In genomic region chr2:1922402-1923025, GRCh38 we compare ENCODE assay signal across 25 cellular contexts.
DNase-seq lines count a peak whose midpoint lies in the region; ATAC-seq, FAIRE-seq and TF ChIP-seq lines count a peak whose summit lies in the region.
"Had no signal": no experiment of that assay in that cellular context is flagged by ENCODE, and none has a peak within 500 bp of the region (broad histone marks: within the 10 kb centered on the region; RNA-seq: fewer than 3 reads in every experiment).

No MANE protein-coding gene starts in this region.

- TF ChIP-seq EP300 in HepG2 (IDR thresholded peaks at IDR 0.05; ENCODE audit: low read depth in 2 of 2, low read length in 2 of 2) (no peak), HepG2 (CRISPR knock-in tag; IDR thresholded peaks at IDR 0.05; ENCODE audit: borderline replicate concordance) (no peak)

- no peak overlapping the region for H3K4ac ChIP-seq in neuronal stem cell (ENCODE audit: low read length)

- H3K27me3 ChIP-seq in HepG2 (ENCODE audit: control insufficient read depth in 1 of 2, insufficient read depth in 2 of 2, low read length in 2 of 2) = peaks cover 3 to 43% of the 10 kb centered on the region in 2 experiments; a peak in 3 of 5 replicates
- H3K27me3 ChIP-seq in right lobe of liver = no peaks in the 10 kb centered on the region
- H3K27me3 ChIP-seq in endodermal cell (ENCODE audit: control insufficient read depth, insufficient read depth, low read length, poor library complexity, severe bottlenecking) = no peaks in the 10 kb centered on the region
- H3K27me3 ChIP-seq in neuronal stem cell (ENCODE audit: control insufficient read depth in 3 of 3, insufficient read depth in 3 of 3, low read depth in 1 of 3, low read length in 3 of 3) = no peaks in the 10 kb centered on the region
- H3K27me3 ChIP-seq in heart right ventricle = no peaks in the 10 kb centered on the region
- H3K27me3 ChIP-seq: BE2C; BLaER1 treated with 17β-estradiol and CSF1 and Interleukin-3, amounts not matched to agents 10 nM and 100 nM had no signal

- H3K9ac ChIP-seq in HepG2 (ENCODE audit: insufficient read depth, low read depth, low read length) (no peak overlapping the region), endodermal cell (ENCODE audit: extremely low read depth, low read length, poor library complexity, severe bottlenecking) (no peak overlapping the region), neuronal stem cell (ENCODE audit: low read depth, low read length, poor library complexity) (no peak overlapping the region)
- H3K9ac ChIP-seq: BLaER1 treated with 17β-estradiol and CSF1 and Interleukin-3, amounts not matched to agents 10 nM and 100 nM had no signal

- H3K14ac ChIP-seq in neuronal stem cell (ENCODE audit: low read length) = no peak overlapping the region

- H3K27ac Mint-ChIP-seq in endodermal cell = no peak overlapping the region
- H3K27ac Mint-ChIP-seq: CD4-positive, alpha-beta T cell; CD8-positive, alpha-beta memory T cell; HFFc6 had no signal

- H3K36me3 ChIP-seq in HepG2 (replicated peaks in 1 of 2; ENCODE audit: control insufficient read depth in 1 of 2, insufficient read depth in 2 of 2, low read length in 2 of 2) (no peaks in the 10 kb centered on the region), right lobe of liver (no peaks in the 10 kb centered on the region), endodermal cell (ENCODE audit: control insufficient read depth, insufficient read depth, low read length) (no peaks in the 10 kb centered on the region), neuronal stem cell (replicated peaks in 1 of 2; ENCODE audit: control insufficient read depth in 2 of 2, insufficient read depth in 2 of 2, low read length in 2 of 2) (no peaks in the 10 kb centered on the region), heart right ventricle (no peaks in the 10 kb centered on the region)
- H3K36me3 ChIP-seq: BE2C; BLaER1 treated with 17β-estradiol and CSF1 and Interleukin-3, amounts not matched to agents 10 nM and 100 nM; HAP-1 had no signal

- H3K4me1 ChIP-seq in HepG2 (ENCODE audit: insufficient read depth, low read length) (no peaks in the 10 kb centered on the region), right lobe of liver (no peaks in the 10 kb centered on the region), endodermal cell (ENCODE audit: control insufficient read depth, insufficient read depth, low read length) (no peaks in the 10 kb centered on the region), neuronal stem cell (ENCODE audit: control insufficient read depth in 2 of 2, insufficient read depth in 1 of 2, low read depth in 1 of 2, low read length in 2 of 2) (peaks cover 0 to 5% of the 10 kb centered on the region in 2 donors), heart right ventricle (no peaks in the 10 kb centered on the region)
- H3K4me1 ChIP-seq: A549; BE2C; BLaER1 treated with 17β-estradiol and CSF1 and Interleukin-3, amounts not matched to agents 10 nM and 100 nM; HAP-1 had no signal

- no peaks in the 10 kb centered on the region for H3K79me2 ChIP-seq in HepG2 (ENCODE audit: insufficient read depth, low read length)

- H3K9me3 ChIP-seq in HepG2 (ENCODE audit: low read length) = no peaks in the 10 kb centered on the region
- H3K9me3 ChIP-seq in right lobe of liver = no peaks in the 10 kb centered on the region
- H3K9me3 ChIP-seq in endodermal cell (ENCODE audit: control insufficient read depth, low read length) = no peaks in the 10 kb centered on the region
- H3K9me3 ChIP-seq in neuronal stem cell (replicated peaks in 1 of 2; ENCODE audit: control insufficient read depth in 2 of 2, insufficient read depth in 1 of 2, low read depth in 1 of 2, low read length in 2 of 2) = no peaks in the 10 kb centered on the region
- no peaks in the 10 kb centered on the region for H3K9me3 ChIP-seq in heart right ventricle
- H3K9me3 ChIP-seq: A549, BE2C, HAP-1 had no signal

- H3K36me3 Mint-ChIP-seq in endodermal cell (ENCODE audit: low read depth) = no peaks in the 10 kb centered on the region
- H3K36me3 Mint-ChIP-seq: CD14-positive monocyte; CD8-positive, alpha-beta memory T cell had no signal

- peak overlapping the region; percentile 25 for H3K23ac ChIP-seq in neuronal stem cell (ENCODE audit: low read depth, low read length, poor library complexity)

- H2BK5ac ChIP-seq in neuronal stem cell (ENCODE audit: low read length) = no peak overlapping the region

- CTCF ChIA-PET in HepG2 (lab: Yijun Ruan, JAX; ENCODE audit: low intra/inter-chr PET ratio, low total read pairs) = no interaction called here

- no peak overlapping the region for H3K4me3 Mint-ChIP-seq in endodermal cell
- H3K4me3 Mint-ChIP-seq: CD14-positive monocyte; CD4-positive, alpha-beta T cell; CD8-positive, alpha-beta memory T cell; HFFc6 had no signal

- in situ Hi-C loops in HepG2 (cut with HindIII; ENCODE audit: extremely low pct_ligation_motif_present, low pct_unique_long_range_greater_than_20kb) (no loop called here), GM13976 (cut with MboI; ENCODE audit: low sequenced_read_pairs, unreplicated experiment) (no loop called here)

- peaks cover 17% of the 10 kb centered on the region for H3K4me1 Mint-ChIP-seq in endodermal cell
- H3K4me1 Mint-ChIP-seq: CD14-positive monocyte; CD8-positive, alpha-beta memory T cell had no signal

- no peak for TF ChIP-seq POLR2A in HepG2 (IDR thresholded peaks at IDR 0.05; ENCODE audit: insufficient read depth in 1 of 2, low read depth in 2 of 2, low read length in 2 of 2)
- TF ChIP-seq POLR2A in right lobe of liver (IDR thresholded peaks at IDR 0.05) = no peak

- no peaks in the 10 kb centered on the region for H3K27me3 Mint-ChIP-seq in endodermal cell (ENCODE audit: insufficient read depth)
- H3K27me3 Mint-ChIP-seq: CD4-positive, alpha-beta T cell had no signal

- TF ChIP-seq CTCF in HepG2 (CRISPR knock-in tag; IDR thresholded peaks at IDR 0.05) (no peak), right lobe of liver (IDR thresholded peaks at IDR 0.05) (no peak), endodermal cell (conservative IDR thresholded peaks at IDR 0.05) (no peak), GM13976 (IDR thresholded peaks at IDR 0.05; ENCODE audit: borderline replicate concordance, control extremely low read depth, extremely low read depth, insufficient read depth, missing control alignments) (no peak), heart right ventricle (IDR thresholded peaks at IDR 0.05) (no peak)

- ATAC-seq in HepG2 (no peak), right lobe of liver (no peak), heart right ventricle (no peak)
- ATAC-seq: A549 had no signal

- POLR2A ChIA-PET in HepG2 (lab: Yijun Ruan, JAX) = no interaction called here

- H3K27ac ChIP-seq in HepG2 (ENCODE audit: extremely low read length, insufficient read depth, low read length) (no peak overlapping the region), right lobe of liver (no peak overlapping the region), endodermal cell (ENCODE audit: low read depth, low read length) (no peak overlapping the region), neuronal stem cell (replicated peaks; ENCODE audit: low read length) (no peak overlapping the region), heart right ventricle (no peak overlapping the region)
- H3K27ac ChIP-seq: A549; BLaER1 treated with 17β-estradiol and CSF1 and Interleukin-3, amounts not matched to agents 10 nM and 100 nM had no signal

- H2BK120ac ChIP-seq in neuronal stem cell (ENCODE audit: low read depth, low read length) = no peak overlapping the region

- no peak for DNase-seq in HepG2 (ENCODE audit: low spot score)
- DNase-seq in right lobe of liver = no peak
- peak; percentile 23 for DNase-seq in endodermal cell
- DNase-seq in neuronal stem cell (ENCODE audit: low spot score) = no peak
- DNase-seq in GM13976 (ENCODE audit: low spot score) = no peak
- DNase-seq in T1000 (lab: John Stamatoyannopoulos, UW) = no peak
- no peak for DNase-seq in heart right ventricle
- DNase-seq: 8988T; ACHN; AML-193; BE2C; CD4-positive, alpha-beta T cell; CD8-positive, alpha-beta memory T cell; DMS 273 treated with DMSO at 0.1 percent for 48 hours; DMS53; DMS79 treated with DMSO at 0.1 percent for 48 hours; GF-D8; GOT3; HFFc6 had no signal

- H3K9me3 Mint-ChIP-seq in endodermal cell = no peaks in the 10 kb centered on the region
- H3K9me3 Mint-ChIP-seq: CD4-positive, alpha-beta T cell; CD8-positive, alpha-beta memory T cell had no signal

- WGBS in HepG2 (ENCODE audit: low lambda C conversion rate) = 49% methylated on average over 24 of the region's 25 CpGs
- WGBS in right lobe of liver (ENCODE audit: insufficient coverage, low coverage, low lambda C conversion rate, missing lambda C conversion rate) = 85% methylated on average over 23 of the region's 25 CpGs
- 88 to 98% methylated on average over 23 to 25 of the region's 25 CpGs for WGBS in endodermal cell (ENCODE audit: insufficient coverage in 1 of 2, insufficient read length in 1 of 2), 2 experiments
- WGBS in neuronal stem cell (ENCODE audit: extremely low coverage in 2 of 2, insufficient read length in 2 of 2, insufficient replicate concordance in 1 of 2), 2 donors = no CpG with 5 or more reads among the region's 25 CpGs
- WGBS in heart right ventricle, 2 donors = 87 to 92% methylated on average over 25 of the region's 25 CpGs

- H3K4me2 ChIP-seq in HepG2 (ENCODE audit: low read depth, low read length) = no peak overlapping the region
- H3K4me2 ChIP-seq in neuronal stem cell (ENCODE audit: insufficient read depth, low read length, poor library complexity, severe bottlenecking) = no peak overlapping the region
- H3K4me2 ChIP-seq: A549; BLaER1 treated with 17β-estradiol and CSF1 and Interleukin-3, amounts not matched to agents 10 nM and 100 nM had no signal

- H3K4me3 ChIP-seq in HepG2 (replicated peaks in 1 of 3; ENCODE audit: insufficient read depth in 1 of 3, low read depth in 2 of 3, low read length in 3 of 3) (no peak overlapping the region), right lobe of liver (no peak overlapping the region), endodermal cell (ENCODE audit: low read length) (no peak overlapping the region), neuronal stem cell (ENCODE audit: low read length in 2 of 2) (no peak overlapping the region), heart right ventricle (no peak overlapping the region)
- H3K4me3 ChIP-seq: A549; BLaER1 treated with 17β-estradiol and CSF1 and Interleukin-3, amounts not matched to agents 10 nM and 100 nM; HAP-1 had no signal

- no peak for FAIRE-seq in HepG2 (lab: Jason Lieb, UNC)
- FAIRE-seq: A549, GM12891, H54 had no signal

- H3K79me1 ChIP-seq in neuronal stem cell (ENCODE audit: low read depth, low read length) = no peaks in the 10 kb centered on the region

- H4K91ac ChIP-seq in neuronal stem cell (ENCODE audit: low read depth, low read length, poor library complexity) = no peak overlapping the region

- no peaks in the 10 kb centered on the region for H4K20me1 ChIP-seq in HepG2 (ENCODE audit: insufficient read depth, low read length)
- H4K20me1 ChIP-seq: BLaER1 treated with 17β-estradiol and CSF1 and Interleukin-3, amounts not matched to agents 10 nM and 100 nM had no signal

- H2BK12ac ChIP-seq in neuronal stem cell (ENCODE audit: low read length) = no peak overlapping the region

- H2BK15ac ChIP-seq in neuronal stem cell (ENCODE audit: low read length) = no peak overlapping the region

- no TSS peak for BruUV-seq in HepG2 (replicated peaks; lab: Mats Ljungman, UMichigan)

- H2AK5ac ChIP-seq in neuronal stem cell (ENCODE audit: low read depth, low read length) = no peak overlapping the region

- intact Hi-C loops in HepG2 (cut with micrococcal nuclease; ENCODE audit: unreplicated experiment) (no loop called here), right lobe of liver (cut with DNase I) (no loop called here), heart right ventricle (cut with DNase I) (no loop called here)

- H2AFZ ChIP-seq in HepG2 (ENCODE audit: low read length) (no peak overlapping the region), neuronal stem cell (ENCODE audit: low read length) (no peak overlapping the region)

- no peak overlapping the region for H3K18ac ChIP-seq in neuronal stem cell (ENCODE audit: low read length)

- TF ChIP-seq RAD21 in HepG2 (CRISPR knock-in tag; IDR thresholded peaks at IDR 0.05) = no peak

- no peak overlapping the region for H4K8ac ChIP-seq in neuronal stem cell (ENCODE audit: low read depth, low read length)
